Comparison of ENCODE assay signal across 8 cellular contexts in genomic region chr3:155664922-155665695, GRCh38.
DNase-seq lines count a peak whose midpoint lies in the region; ATAC-seq and TF ChIP-seq lines count a peak whose summit lies in the region.

No MANE protein-coding gene starts in this region.

- DNase-seq in AG04450 (ENCODE audit: low read depth, low spot score): peak; percentile 44
- DNase-seq in breast epithelium (ENCODE audit: low spot score in 2 of 2): peak in 1 of 2 donors; percentile 75
- DNase-seq in lung (ENCODE audit: low spot score): peak; percentile 56
- DNase-seq in H7: no peak

- H4K20me1 ChIP-seq in Loucy (ENCODE audit: insufficient read depth, low read length, poor library complexity, severe bottlenecking): no peaks in the 10 kb centered on the region

- H3K4me2 ChIP-seq in Loucy (ENCODE audit: low read depth, low read length, poor library complexity, severe bottlenecking): no peak overlapping the region

- H3K36me3 ChIP-seq in Loucy (ENCODE audit: insufficient read depth, low read length) (no peaks in the 10 kb centered on the region), breast epithelium (no peaks in the 10 kb centered on the region), lung (ENCODE audit: control insufficient read depth in 2 of 2, insufficient read depth in 2 of 2, low read length in 2 of 2) (no peaks in the 10 kb centered on the region), H7 (replicated peaks; ENCODE audit: control insufficient read depth, insufficient read depth, low read length) (no peaks in the 10 kb centered on the region)

- H3K4me3 ChIP-seq in AG04450 (ENCODE audit: low read depth, low read length): no peak overlapping the region
- no peak overlapping the region for H3K4me3 ChIP-seq in Loucy (ENCODE audit: low read length, poor library complexity, severe bottlenecking)
- H3K4me3 ChIP-seq in breast epithelium: no peak overlapping the region
- no peak overlapping the region for H3K4me3 ChIP-seq in lung
- H3K4me3 ChIP-seq in H7 (ENCODE audit: insufficient read depth, low read depth, low read length): no peak overlapping the region

- H3K4me1 ChIP-seq in Loucy (ENCODE audit: insufficient read depth, low read length, poor library complexity, severe bottlenecking) (peaks cover 30% of the 10 kb centered on the region), breast epithelium (no peaks in the 10 kb centered on the region), lung (ENCODE audit: control insufficient read depth in 2 of 2, insufficient read depth in 2 of 2, low read length in 2 of 2) (peaks cover 0 to 2% of the 10 kb centered on the region in 2 donors)

- WGBS in lung, 2 donors: 43 to 55% methylated on average over 4 of the region's 4 CpGs

- peak overlapping the region; percentile 91 for H2AFZ ChIP-seq in Loucy (ENCODE audit: low read length)

- POLR2A ChIA-PET in AG04450 (lab: Yijun Ruan, JAX): no interaction called here

- no peaks in the 10 kb centered on the region for H3K9me2 ChIP-seq in Loucy (replicated peaks; ENCODE audit: low read depth, low read length)

- CTCF ChIA-PET in AG04450 (lab: Charles Lee): interaction anchor here (0.8 to 1.1 kb wide), 2 partner anchors 37 to 282 kb away, joined by 3 to 4 read pairs; no protein-coding TSS in a partner anchor

- no peak for TF ChIP-seq POLR2A in breast epithelium (IDR thresholded peaks at IDR 0.05)

- peak; percentile 84 for ATAC-seq in lung (ENCODE audit: insufficient read depth, low FRiP score)
- no peak for ATAC-seq in HG02885 (IDR thresholded peaks at IDR 0.05; ENCODE audit: poor library complexity, unreplicated experiment)
- ATAC-seq in GM21737 (IDR thresholded peaks at IDR 0.05; ENCODE audit: unreplicated experiment): no peak
- ATAC-seq in GM19463 (IDR thresholded peaks at IDR 0.05; ENCODE audit: unreplicated experiment): no peak

- no peak for TF ChIP-seq CTCF in AG04450 (IDR thresholded peaks at IDR 0.05; ENCODE audit: low read depth, low read length)
- no peak for TF ChIP-seq CTCF in Loucy (conservative IDR thresholded peaks at IDR 0.05; ENCODE audit: low read length)
- no peak for TF ChIP-seq CTCF in breast epithelium (IDR thresholded peaks at IDR 0.05)
- no peak for TF ChIP-seq CTCF in lung (IDR thresholded peaks at IDR 0.05; ENCODE audit: control extremely low read depth, extremely low read depth)

- intact Hi-C loops in breast epithelium (cut with DNase I; ENCODE audit: low total_unique reads): no loop called here

- H3K79me2 ChIP-seq in Loucy (ENCODE audit: insufficient read depth, low read length): no peaks in the 10 kb centered on the region

- no peaks in the 10 kb centered on the region for H3F3A ChIP-seq in Loucy (ENCODE audit: low read depth)

- no peak overlapping the region for H3K9ac ChIP-seq in Loucy (ENCODE audit: low read depth, low read length, poor library complexity, severe bottlenecking)

- H3K27me3 ChIP-seq in AG04450 (ENCODE audit: control insufficient read depth, insufficient read depth, low read length): no peaks in the 10 kb centered on the region
- no peaks in the 10 kb centered on the region for H3K27me3 ChIP-seq in Loucy (ENCODE audit: insufficient read depth, low read length, poor library complexity, severe bottlenecking)
- no peaks in the 10 kb centered on the region for H3K27me3 ChIP-seq in breast epithelium
- no peaks in the 10 kb centered on the region for H3K27me3 ChIP-seq in lung (ENCODE audit: control insufficient read depth, insufficient read depth)
- no peaks in the 10 kb centered on the region for H3K27me3 ChIP-seq in H7 (ENCODE audit: control insufficient read depth, insufficient read depth, low read length)

- H3K27ac ChIP-seq in AG04450 (ENCODE audit: low read depth, low read length) (no peak overlapping the region), breast epithelium (peak overlapping the region; percentile 26 to 84), lung (ENCODE audit: low read depth in 1 of 2, low read length in 1 of 2) (peak overlapping the region in 1 of 2 donors; percentile 34)

- H3K9me3 ChIP-seq in AG04450 (ENCODE audit: control insufficient read depth, insufficient read depth, low read length) (no peaks in the 10 kb centered on the region), Loucy (ENCODE audit: insufficient read depth, low read depth, low read length) (no peaks in the 10 kb centered on the region), breast epithelium (no peaks in the 10 kb centered on the region), lung (ENCODE audit: control insufficient read depth in 2 of 2, insufficient read depth in 1 of 2, low read length in 1 of 2) (no peaks in the 10 kb centered on the region)
